Comparison of ENCODE assay signal across 2 cellular contexts in the genomic region with DNA sequence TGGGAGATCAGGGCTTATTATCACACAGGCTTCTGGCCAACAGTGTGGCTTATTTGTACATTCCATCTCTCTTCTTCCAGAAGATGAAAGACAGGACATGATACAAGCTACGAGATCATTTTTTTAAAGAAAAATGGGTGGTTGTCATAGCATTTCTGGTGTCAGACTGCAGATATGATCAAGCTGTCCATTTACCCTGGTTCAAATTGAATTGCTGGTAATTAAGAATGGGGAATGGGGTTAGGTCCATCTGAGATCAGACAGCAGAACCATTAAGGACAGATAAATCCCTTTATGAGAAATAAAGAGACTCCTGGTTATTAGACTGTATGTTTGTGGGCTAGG.
TF ChIP-seq lines count a peak whose summit lies in the region.

No MANE protein-coding gene starts in this region.

TF ChIP-seq in HepG2, 621 proteins besides CTCF, POLR2A, EP300 and RAD21 (continued from another document):
- TF ChIP-seq ZNF280B (CRISPR knock-in tag; IDR thresholded peaks at IDR 0.05; ENCODE audit: borderline replicate concordance) (no peak), MAFF (IDR thresholded peaks at IDR 0.05; ENCODE audit: low read depth, low read length) (no peak), ZBTB38 (CRISPR knock-in tag; IDR thresholded peaks at IDR 0.05) (no peak), ZNF274 (CRISPR knock-in tag; IDR thresholded peaks at IDR 0.05) (no peak), ZNF354B (CRISPR knock-in tag; IDR thresholded peaks at IDR 0.05) (no peak), CENPT (CRISPR knock-in tag; IDR thresholded peaks at IDR 0.05; ENCODE audit: low read depth) (no peak), TCF12 (IDR thresholded peaks at IDR 0.05) (no peak), TCF12 (CRISPR knock-in tag; IDR thresholded peaks at IDR 0.05) (no peak), NFYB (CRISPR knock-in tag; IDR thresholded peaks at IDR 0.05) (no peak), NCOA5 (CRISPR knock-in tag; IDR thresholded peaks at IDR 0.05) (no peak)
- TF ChIP-seq, protein P1, sequence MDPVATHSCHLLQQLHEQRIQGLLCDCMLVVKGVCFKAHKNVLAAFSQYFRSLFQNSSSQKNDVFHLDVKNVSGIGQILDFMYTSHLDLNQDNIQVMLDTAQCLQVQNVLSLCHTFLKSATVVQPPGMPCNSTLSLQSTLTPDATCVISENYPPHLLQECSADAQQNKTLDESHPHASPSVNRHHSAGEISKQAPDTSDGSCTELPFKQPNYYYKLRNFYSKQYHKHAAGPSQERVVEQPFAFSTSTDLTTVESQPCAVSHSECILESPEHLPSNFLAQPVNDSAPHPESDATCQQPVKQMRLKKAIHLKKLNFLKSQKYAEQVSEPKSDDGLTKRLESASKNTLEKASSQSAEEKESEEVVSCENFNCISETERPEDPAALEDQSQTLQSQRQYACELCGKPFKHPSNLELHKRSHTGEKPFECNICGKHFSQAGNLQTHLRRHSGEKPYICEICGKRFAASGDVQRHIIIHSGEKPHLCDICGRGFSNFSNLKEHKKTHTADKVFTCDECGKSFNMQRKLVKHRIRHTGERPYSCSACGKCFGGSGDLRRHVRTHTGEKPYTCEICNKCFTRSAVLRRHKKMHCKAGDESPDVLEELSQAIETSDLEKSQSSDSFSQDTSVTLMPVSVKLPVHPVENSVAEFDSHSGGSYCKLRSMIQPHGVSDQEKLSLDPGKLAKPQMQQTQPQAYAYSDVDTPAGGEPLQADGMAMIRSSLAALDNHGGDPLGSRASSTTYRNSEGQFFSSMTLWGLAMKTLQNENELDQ (CRISPR knock-in tag; IDR thresholded peaks at IDR 0.05; ENCODE audit: borderline replicate concordance): no peak

TF ChIP-seq in SK-N-SH treated with all-trans-retinoic acid at 6 μM for 48 hours, 23 proteins besides CTCF, POLR2A, EP300 and RAD21 (continued from another document):
- TF ChIP-seq, protein P2, sequence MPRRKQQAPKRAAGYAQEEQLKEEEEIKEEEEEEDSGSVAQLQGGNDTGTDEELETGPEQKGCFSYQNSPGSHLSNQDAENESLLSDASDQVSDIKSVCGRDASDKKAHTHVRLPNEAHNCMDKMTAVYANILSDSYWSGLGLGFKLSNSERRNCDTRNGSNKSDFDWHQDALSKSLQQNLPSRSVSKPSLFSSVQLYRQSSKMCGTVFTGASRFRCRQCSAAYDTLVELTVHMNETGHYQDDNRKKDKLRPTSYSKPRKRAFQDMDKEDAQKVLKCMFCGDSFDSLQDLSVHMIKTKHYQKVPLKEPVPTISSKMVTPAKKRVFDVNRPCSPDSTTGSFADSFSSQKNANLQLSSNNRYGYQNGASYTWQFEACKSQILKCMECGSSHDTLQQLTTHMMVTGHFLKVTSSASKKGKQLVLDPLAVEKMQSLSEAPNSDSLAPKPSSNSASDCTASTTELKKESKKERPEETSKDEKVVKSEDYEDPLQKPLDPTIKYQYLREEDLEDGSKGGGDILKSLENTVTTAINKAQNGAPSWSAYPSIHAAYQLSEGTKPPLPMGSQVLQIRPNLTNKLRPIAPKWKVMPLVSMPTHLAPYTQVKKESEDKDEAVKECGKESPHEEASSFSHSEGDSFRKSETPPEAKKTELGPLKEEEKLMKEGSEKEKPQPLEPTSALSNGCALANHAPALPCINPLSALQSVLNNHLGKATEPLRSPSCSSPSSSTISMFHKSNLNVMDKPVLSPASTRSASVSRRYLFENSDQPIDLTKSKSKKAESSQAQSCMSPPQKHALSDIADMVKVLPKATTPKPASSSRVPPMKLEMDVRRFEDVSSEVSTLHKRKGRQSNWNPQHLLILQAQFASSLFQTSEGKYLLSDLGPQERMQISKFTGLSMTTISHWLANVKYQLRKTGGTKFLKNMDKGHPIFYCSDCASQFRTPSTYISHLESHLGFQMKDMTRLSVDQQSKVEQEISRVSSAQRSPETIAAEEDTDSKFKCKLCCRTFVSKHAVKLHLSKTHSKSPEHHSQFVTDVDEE (CRISPR knock-in tag; IDR thresholded peaks at IDR 0.05): peak; percentile 94
- TF ChIP-seq ISL1 (CRISPR knock-in tag; IDR thresholded peaks at IDR 0.05) (peak; percentile 92), ZC3H10 (CRISPR knock-in tag; IDR thresholded peaks at IDR 0.05) (no peak)
TF ChIP-seq in SK-N-SH treated with all-trans-retinoic acid at 6 μM for 48 hours: peak in this region for 4.
